In genomic region chr11:69516526-69516925, GRCh38 we compare ENCODE assay signal across 24 cellular contexts. TPM values are rescaled to one million over a fixed set of nuclear protein-coding genes. Genes with fewer than 3 reads are reported as not detected.
DNase-seq lines count a peak whose midpoint lies in the region; ATAC-seq and TF ChIP-seq lines count a peak whose summit lies in the region.
"Had no signal": no experiment of that assay in that cellular context is flagged by ENCODE, and none has a peak within 500 bp of the region (broad histone marks: within the 10 kb centered on the region; RNA-seq: fewer than 3 reads in every experiment).

No MANE protein-coding gene starts in this region.

- TF ChIP-seq CTCF in heart left ventricle (IDR thresholded peaks at IDR 0.05) (no peak), OCI-LY3 (IDR thresholded peaks at IDR 0.05; ENCODE audit: low read depth, low read length) (no peak), lower lobe of right lung (IDR thresholded peaks at IDR 0.05) (no peak)

- H3K4me1 Mint-ChIP-seq in stimulated activated naive B cell treated with anti-CD40 and anti-IgM and Interleukin-4, amounts not matched to agents 10 μg/mL and 1 μg/mL and 100 μg/mL, for 72 hours: peaks cover 11 to 13% of the 10 kb centered on the region in 2 donors

- H4K20me1 ChIP-seq in OCI-LY3 (ENCODE audit: insufficient read depth, low read length): no peaks in the 10 kb centered on the region

- H3K9me3 ChIP-seq in heart left ventricle (peaks cover 0 to 12% (median 0%) of the 10 kb centered on the region in 12 donors), OCI-LY3 (ENCODE audit: insufficient read depth, low read length) (peaks cover 43% of the 10 kb centered on the region), lower lobe of right lung (peaks cover 2% of the 10 kb centered on the region)
- H3K9me3 ChIP-seq: SK-N-SH had no signal

- TF ChIP-seq POLR2A in heart left ventricle (IDR thresholded peaks at IDR 0.05): no peak

- 81 to 89% (median 87%) methylated on average over 3 of the region's 3 CpGs for WGBS in heart left ventricle, 4 donors

- ATAC-seq in heart left ventricle (no peak), lower lobe of right lung (no peak), HG03025 (IDR thresholded peaks at IDR 0.05; ENCODE audit: low FRiP score, unreplicated experiment) (no peak)
- no peak for ATAC-seq in stimulated activated naive B cell treated with anti-CD40 and anti-IgM and Interleukin-4, amounts not matched to agents 10 μg/mL and 1 μg/mL and 100 μg/mL, for 72 hours (replicated peaks)
- ATAC-seq: GM12878, GM23338 had no signal

- H3K27me3 ChIP-seq in heart left ventricle (no peaks in the 10 kb centered on the region), OCI-LY3 (ENCODE audit: low read depth, low read length) (peaks cover 4% of the 10 kb centered on the region; the same call in 1 of the 2 replicates), lower lobe of right lung (ENCODE audit: low read depth) (no peaks in the 10 kb centered on the region)

- no peak overlapping the region for H2AFZ ChIP-seq in OCI-LY3 (ENCODE audit: low read depth, low read length)
- H2AFZ ChIP-seq: GM23338 had no signal

- H3K4me1 ChIP-seq in heart left ventricle (no peaks in the 10 kb centered on the region), OCI-LY3 (ENCODE audit: low read length) (peaks cover 20% of the 10 kb centered on the region), lower lobe of right lung (no peaks in the 10 kb centered on the region)

- intact Hi-C loops in cardiac septum (cut with DNase I): no loop called here
- intact Hi-C loops in heart left ventricle (cut with DNase I): no loop called here
- intact Hi-C loops in lower lobe of right lung (cut with DNase I): no loop called here

- DNase-seq in cardiac septum (ENCODE audit: low spot score) (peak; percentile 38), heart left ventricle (no peak), lower lobe of right lung (peak; percentile 6), SW 1271 (lab: John Stamatoyannopoulos, UW) (no peak), OCI-M2 (lab: John Stamatoyannopoulos, UW; ENCODE audit: unreplicated experiment) (no peak)
- no peak for DNase-seq in stimulated activated naive B cell treated with anti-CD40 and anti-IgM and Interleukin-4, amounts not matched to agents 10 μg/mL and 1 μg/mL and 100 μg/mL, for 72 hours
- DNase-seq: 8988T; DND-41; GF-D8; HCEC 1CT; NCI-H1105; NCI-H1694 treated with DMSO at 0.1 percent for 48 hours; NCI-H510A; NCI-H748 treated with DMSO at 0.1 percent for 48 hours; NK-92 treated with Interleukin-12 subunit alpha and Interleukin-12 subunit beta, amount 100 ng/mL, for 24 hours; SHP77 treated with DMSO at 0.1 percent for 48 hours; SK-N-SH had no signal

- H3K4me3 ChIP-seq in heart left ventricle: no peak overlapping the region
- 0 out of 2 replicates have a peak overlapping the region, but pooled peaks have one; percentile 3 for H3K4me3 ChIP-seq in OCI-LY3 (ENCODE audit: low read length)
- no peak overlapping the region for H3K4me3 ChIP-seq in lower lobe of right lung
- H3K4me3 ChIP-seq: GM12878, GM23338 had no signal

- peak overlapping the region; percentile 86 for H3K27ac Mint-ChIP-seq in stimulated activated naive B cell treated with anti-CD40 and anti-IgM and Interleukin-4, amounts not matched to agents 10 μg/mL and 1 μg/mL and 100 μg/mL, for 72 hours
- H3K27ac Mint-ChIP-seq: GM23338 had no signal

- no peaks in the 10 kb centered on the region for H3K79me2 ChIP-seq in OCI-LY3 (ENCODE audit: low read length)

- H3K4me2 ChIP-seq in OCI-LY3 (ENCODE audit: low read length): no peak overlapping the region
- H3K4me2 ChIP-seq: GM23338, SK-N-SH had no signal

- H3K36me3 ChIP-seq in heart left ventricle: no peaks in the 10 kb centered on the region
- H3K36me3 ChIP-seq in OCI-LY3 (replicated peaks; ENCODE audit: low read depth, low read length): peaks cover 25% of the 10 kb centered on the region
- no peaks in the 10 kb centered on the region for H3K36me3 ChIP-seq in lower lobe of right lung

- H3K27me3 Mint-ChIP-seq in stimulated activated naive B cell treated with anti-CD40 and anti-IgM and Interleukin-4, amounts not matched to agents 10 μg/mL and 1 μg/mL and 100 μg/mL, for 72 hours: peaks cover 6 to 12% of the 10 kb centered on the region in 2 donors

- H3K36me3 Mint-ChIP-seq in stimulated activated naive B cell treated with anti-CD40 and anti-IgM and Interleukin-4, amounts not matched to agents 10 μg/mL and 1 μg/mL and 100 μg/mL, for 72 hours: peaks cover 18 to 32% of the 10 kb centered on the region in 2 donors

- no peak overlapping the region for H3K9ac ChIP-seq in OCI-LY3 (ENCODE audit: low read length)
- H3K9ac ChIP-seq: SK-N-SH had no signal

- no peak overlapping the region for H3K27ac ChIP-seq in heart left ventricle
- peak overlapping the region; percentile 76 for H3K27ac ChIP-seq in OCI-LY3 (ENCODE audit: low read length)
- no peak overlapping the region for H3K27ac ChIP-seq in lower lobe of right lung

- H3K9me3 Mint-ChIP-seq in stimulated activated naive B cell treated with anti-CD40 and anti-IgM and Interleukin-4, amounts not matched to agents 10 μg/mL and 1 μg/mL and 100 μg/mL, for 72 hours: peaks cover 20 to 28% of the 10 kb centered on the region in 2 donors

- H3K4me3 Mint-ChIP-seq in stimulated activated naive B cell treated with anti-CD40 and anti-IgM and Interleukin-4, amounts not matched to agents 10 μg/mL and 1 μg/mL and 100 μg/mL, for 72 hours: no peak overlapping the region
- H3K4me3 Mint-ChIP-seq: CD14-positive monocyte, GM23338 had no signal

RNA-seq across cellular contexts. Expression of gene LINC01488, which starts 35.1 kb away (rescaled TPM):
- total RNA-seq in cardiac septum (0.19 TPM), heart left ventricle (under 1 TPM in 5 of 9 donors, not detected in 4; 0.04 to 0.42 (median 0.13) TPM), lower lobe of right lung (not detected)
- under 1 TPM in 1 of 2 donors, not detected in 1; 0.23 TPM for polyA plus RNA-seq in heart left ventricle
- total RNA-seq: GM12878, GM23338, OCI-LY7 had no signal
- polyA plus RNA-seq: AG04450, CD14-positive monocyte, GM12878, GM23338, SK-N-SH had no signal

Comparison
In these comparisons a context has a peak if more than half of its experiments do, and no peak if none do; other contexts are left out.
1. DNase-seq: peak in cardiac septum (single experiment) and lower lobe of right lung (single experiment); none in heart left ventricle (0 of 5), stimulated activated naive B cell treated with anti-CD40 and anti-IgM and Interleukin-4, amounts not matched to agents 10 μg/mL and 1 μg/mL and 100 μg/mL, for 72 hours (single experiment), SW 1271 (0 of 2) and OCI-M2 (single experiment).